19 cellular contexts compared by ENCODE assay signal in genomic region chr2:45797451-45798230, GRCh38.
"Had no signal": no experiment of that assay in that cellular context is flagged by ENCODE, and none has a peak within 500 bp of the region (broad histone marks: within the 10 kb centered on the region; RNA-seq: fewer than 3 reads in every experiment).

No MANE protein-coding gene starts in this region.

- H3K36me3 ChIP-seq: gastroesophageal sphincter, right lobe of liver, spleen had no signal

- H3K36me3 Mint-ChIP-seq: naive thymus-derived CD4-positive, alpha-beta T cell had no signal

- ATAC-seq: gastroesophageal sphincter; naive thymus-derived CD4-positive, alpha-beta T cell; right lobe of liver; stimulated activated naive B cell treated with anti-CD40 and anti-IgM and Interleukin-4, amounts not matched to agents 10 μg/mL and 1 μg/mL and 100 μg/mL, for 72 hours; T-cell had no signal

- DNase-seq: activated CD4-positive, alpha-beta T cell treated with anti-CD3 and anti-CD28 coated beads for 48 hours; activated CD8-positive, alpha-beta memory T cell treated with anti-CD3 and anti-CD28 coated beads for 24 hours; activated naive CD4-positive, alpha-beta T cell treated with Interleukin-2 at 50 U/mL for 16 hours; central memory CD4-positive, alpha-beta T cell; effector CD4-positive, alpha-beta T cell; kidney; midbrain; naive thymus-derived CD4-positive, alpha-beta T cell; posterior cingulate gyrus; right lobe of liver; spleen; stimulated activated CD4-positive, alpha-beta T cell treated with anti-CD3 and anti-CD28 coated beads, Interleukin-2, amount 100 ng/mL, for 24 hours; stimulated activated naive B cell treated with anti-CD40 and anti-IgM and Interleukin-4, amounts not matched to agents 10 μg/mL and 1 μg/mL and 100 μg/mL, for 72 hours; T-cell; T1000; trophoblast cell had no signal

- H3K4me1 ChIP-seq: right lobe of liver had no signal

- H3K9me3 ChIP-seq: gastroesophageal sphincter, right lobe of liver, spleen had no signal

- H3K9me3 Mint-ChIP-seq: naive thymus-derived CD4-positive, alpha-beta T cell; stimulated activated naive B cell treated with anti-CD40 and anti-IgM and Interleukin-4, amounts not matched to agents 10 μg/mL and 1 μg/mL and 100 μg/mL, for 72 hours; T-cell had no signal

- H3K4me3 Mint-ChIP-seq: naive thymus-derived CD4-positive, alpha-beta T cell; stimulated activated naive B cell treated with anti-CD40 and anti-IgM and Interleukin-4, amounts not matched to agents 10 μg/mL and 1 μg/mL and 100 μg/mL, for 72 hours; T-cell had no signal

- H3K4me3 ChIP-seq: coronary artery, gastroesophageal sphincter, right lobe of liver, spleen had no signal

- H3K27ac Mint-ChIP-seq: stimulated activated naive B cell treated with anti-CD40 and anti-IgM and Interleukin-4, amounts not matched to agents 10 μg/mL and 1 μg/mL and 100 μg/mL, for 72 hours; T-cell had no signal

- H3K27ac ChIP-seq: coronary artery, gastroesophageal sphincter, right lobe of liver, spleen, VCaP had no signal

- H3K27me3 ChIP-seq: gastroesophageal sphincter, right lobe of liver had no signal

- H3K27me3 Mint-ChIP-seq: naive thymus-derived CD4-positive, alpha-beta T cell; stimulated activated naive B cell treated with anti-CD40 and anti-IgM and Interleukin-4, amounts not matched to agents 10 μg/mL and 1 μg/mL and 100 μg/mL, for 72 hours; T-cell had no signal
